In genomic region chr15:49045691-49046112, GRCh38 we compare ENCODE assay signal across 8 cellular contexts. TPM values are rescaled to one million over a fixed set of nuclear protein-coding genes. Genes with fewer than 3 reads are reported as not detected.
DNase-seq lines count a peak whose midpoint lies in the region; ATAC-seq, FAIRE-seq and TF ChIP-seq lines count a peak whose summit lies in the region.

No MANE protein-coding gene starts in this region.

- H3K36me3 Mint-ChIP-seq in Caco-2 (ENCODE audit: insufficient read depth, unreplicated experiment) = no peaks in the 10 kb centered on the region

- H4K8ac ChIP-seq in H1 (ENCODE audit: extremely low read depth, insufficient read depth, low read length) (peak overlapping the region; percentile 90; the same call in 1 of the 2 replicates), mesendoderm (ENCODE audit: low read depth, low read length) (no peak overlapping the region)

- peak overlapping the region; percentile 65 to 68 for H3K4me2 ChIP-seq in H1 (ENCODE audit: insufficient read depth in 1 of 2, low read depth in 2 of 2, low read length in 2 of 2)
- H3K4me2 ChIP-seq in mesendoderm (ENCODE audit: low read length) = peak overlapping the region; percentile 58

- H2BK20ac ChIP-seq in H1 (ENCODE audit: low read length) = no peak overlapping the region

- H3K18ac ChIP-seq in H1 (ENCODE audit: extremely low read depth, low read length) = no peak overlapping the region
- H3K18ac ChIP-seq in mesendoderm (ENCODE audit: low read length) = peak overlapping the region; percentile 46

- H2BK15ac ChIP-seq in H1 (ENCODE audit: low read length) (no peak overlapping the region), mesendoderm (replicated peaks; ENCODE audit: low read depth) (no peak overlapping the region)

- H3K27ac ChIP-seq in SK-N-MC = no peak overlapping the region
- H3K27ac ChIP-seq in H1 (ENCODE audit: low read depth, low read length) = peak overlapping the region; percentile 47
- peak overlapping the region; percentile 75 for H3K27ac ChIP-seq in mesendoderm (ENCODE audit: low read depth, low read length)
- peak overlapping the region; percentile 90 for H3K27ac ChIP-seq in urinary bladder (ENCODE audit: low read depth)

- intact Hi-C loops in Caco-2 (cut with micrococcal nuclease; ENCODE audit: unreplicated experiment) = loop anchor here (1.0 to 10.0 kb wide), 6 partner anchors 9 to 711 kb away; partner anchors contain the start of genes COPS2 and DUT

- peak overlapping the region; percentile 24; the same call in 1 of the 2 replicates for H2AFZ ChIP-seq in H1 (ENCODE audit: low read length)

- no peaks in the 10 kb centered on the region; the same call in 1 of the 2 replicates for H3K79me1 ChIP-seq in H1 (ENCODE audit: low read depth, low read length)
- H3K79me1 ChIP-seq in mesendoderm (ENCODE audit: low read length) = peaks cover 5% of the 10 kb centered on the region

- no peak overlapping the region for H2AK5ac ChIP-seq in H1 (ENCODE audit: low read depth, low read length)
- H2AK5ac ChIP-seq in mesendoderm (ENCODE audit: low read length) = no peak overlapping the region

- H2BK5ac ChIP-seq in H1 (ENCODE audit: low read depth, low read length) (peak overlapping the region; percentile 55; the same call in 1 of the 2 replicates), mesendoderm (ENCODE audit: low read length) (no peak overlapping the region)

- H4K91ac ChIP-seq in H1 (replicated peaks; ENCODE audit: insufficient read length, low read length) = no peak overlapping the region

- no peaks in the 10 kb centered on the region for H4K20me1 ChIP-seq in H1 (replicated peaks in 1 of 2; ENCODE audit: control insufficient read depth in 1 of 2, insufficient read depth in 2 of 2, low read length in 2 of 2)

- H3K4me3 ChIP-seq in Caco-2 (ENCODE audit: low read depth, low read length) (peak overlapping the region; percentile 98), SK-N-MC (peak overlapping the region; percentile 97), H1 (ENCODE audit: extremely low read depth in 1 of 4, insufficient read depth in 2 of 4, low read depth in 3 of 4, low read length in 4 of 4) (peak overlapping the region; percentile 85 to 97 (median 92)), mesendoderm (ENCODE audit: low read length) (peak overlapping the region; percentile 86), urinary bladder (ENCODE audit: low read depth, low read length) (peak overlapping the region; percentile 99)

- H3K4ac ChIP-seq in H1 (replicated peaks; ENCODE audit: insufficient read length, low read depth, low read length) (no peak overlapping the region), mesendoderm (ENCODE audit: low read depth, low read length) (peak overlapping the region; percentile 47)

- peak overlapping the region; percentile 97 for H3K4me3 Mint-ChIP-seq in Caco-2 (ENCODE audit: unreplicated experiment)

- H3K23ac ChIP-seq in H1 (ENCODE audit: insufficient read length) = no peak overlapping the region
- H3K23ac ChIP-seq in mesendoderm (ENCODE audit: low read length) = no peak overlapping the region

- WGBS in H1 (ENCODE audit: extremely low coverage in 1 of 2, insufficient coverage in 1 of 2, insufficient read length in 1 of 2, insufficient replicate concordance in 2 of 2, low coverage in 1 of 2, low lambda C conversion rate in 2 of 2, missing lambda C conversion rate in 1 of 2), 2 experiments = 5% methylated on average over 11 of the region's 11 CpGs; no CpG with 5 or more reads in 1 of the 2 experiments
- no CpG with 5 or more reads among the region's 11 CpGs for WGBS in mesendoderm (ENCODE audit: extremely low coverage, insufficient coverage, low lambda C conversion rate)
- under 1% methylated on average over 11 of the region's 11 CpGs for WGBS in urinary bladder

- H3K36me3 ChIP-seq in Caco-2 (ENCODE audit: control insufficient read depth, insufficient read depth, low read length) (no peaks in the 10 kb centered on the region), SK-N-MC (ENCODE audit: insufficient read depth, low read length) (no peaks in the 10 kb centered on the region), H1 (ENCODE audit: control insufficient read depth in 2 of 4, insufficient read depth in 4 of 4, low read length in 3 of 4) (no peaks in the 10 kb centered on the region), mesendoderm (ENCODE audit: control insufficient read depth, insufficient read depth, low read length) (no peaks in the 10 kb centered on the region), urinary bladder (ENCODE audit: insufficient read depth) (no peaks in the 10 kb centered on the region)

- no peak overlapping the region for H2BK12ac ChIP-seq in H1 (ENCODE audit: low read depth, low read length)

- peak overlapping the region; percentile 96 for H3K14ac ChIP-seq in H1 (ENCODE audit: insufficient read length)

- no peaks in the 10 kb centered on the region for H3K9me3 Mint-ChIP-seq in Caco-2 (ENCODE audit: unreplicated experiment)

- peaks cover 2% of the 10 kb centered on the region for H3K23me2 ChIP-seq in H1 (ENCODE audit: low read depth, low read length)

- FAIRE-seq in H1 (lab: Jason Lieb, UNC) = no peak

- peak overlapping the region; percentile 88 for H3K9ac ChIP-seq in SK-N-MC (ENCODE audit: insufficient read length)
- H3K9ac ChIP-seq in H1 (replicated peaks in 1 of 4; ENCODE audit: extremely low read depth in 1 of 4, low read depth in 3 of 4, low read length in 3 of 4) = peak overlapping the region; percentile 67 to 94 (median 79)
- H3K9ac ChIP-seq in mesendoderm (ENCODE audit: low read length) = peak overlapping the region; percentile 88

- H4K5ac ChIP-seq in H1 (ENCODE audit: insufficient read length, low read depth, low read length) (no peak overlapping the region), mesendoderm (ENCODE audit: low read length) (no peak overlapping the region)

- TF ChIP-seq POLR2A in H1 (IDR thresholded peaks at IDR 0.05; ENCODE audit: control extremely low read depth in 1 of 2, low read depth in 2 of 2, low read length in 2 of 2) = no peak

- no peak overlapping the region for H3K56ac ChIP-seq in H1 (replicated peaks; ENCODE audit: insufficient read length, low read depth, low read length)
- peak overlapping the region; percentile 93 for H3K56ac ChIP-seq in mesendoderm (ENCODE audit: low read length)

- H3K27ac Mint-ChIP-seq in Caco-2 (ENCODE audit: unreplicated experiment) = peak overlapping the region; percentile 91

- CTCF ChIA-PET in Caco-2 (lab: Charles Lee) (interaction anchor here (1.0 to 2.0 kb wide), 4 partner anchors 70 to 110 kb away, joined by 3 to 7 read pairs (median 5); partner anchors contain the start of gene COPS2), H1 (lab: Charles Lee; ENCODE audit: partially characterized antibody) (interaction anchor here (0.7 to 4.9 kb wide), 10 partner anchors 9 to 95 kb away, joined by 3 to 25 read pairs (median 3); partner anchors contain the start of gene SHC4)

- H3K79me2 ChIP-seq in H1 (ENCODE audit: control insufficient read depth in 1 of 2, insufficient read depth in 2 of 2, low read length in 2 of 2) (peaks cover 0 to 51% of the 10 kb centered on the region in 2 experiments), mesendoderm (ENCODE audit: control insufficient read depth, insufficient read depth, low read length) (peaks cover 18% of the 10 kb centered on the region)

- POLR2A ChIA-PET in Caco-2 (lab: Charles Lee) (interaction anchor here (1.5 kb wide), 1 partner anchor 235 kb away, joined by 4 read pairs; the partner anchor contains the start of gene CEP152), H1 (lab: Charles Lee; ENCODE audit: partially characterized antibody) (interaction anchor here (0.7 to 1.8 kb wide), 8 partner anchors 16 to 577 kb away, joined by 3 to 6 read pairs (median 3); partner anchors contain the start of genes COPS2 and GALK2)

- H3K4me1 Mint-ChIP-seq in Caco-2 (ENCODE audit: low read depth, unreplicated experiment) = peaks cover 9% of the 10 kb centered on the region

- H3K27me3 Mint-ChIP-seq in Caco-2 (ENCODE audit: insufficient read depth, unreplicated experiment) = no peaks in the 10 kb centered on the region

- no peak for TF ChIP-seq RAD21 in H1 (IDR thresholded peaks at IDR 0.05 in 1 of 2, conservative IDR thresholded peaks at IDR 0.05 in 1 of 2; ENCODE audit: low read depth in 2 of 2, low read length in 2 of 2)

- no peaks in the 10 kb centered on the region for H3K9me3 ChIP-seq in Caco-2
- H3K9me3 ChIP-seq in SK-N-MC (ENCODE audit: low read depth, low read length) = no peaks in the 10 kb centered on the region
- no peaks in the 10 kb centered on the region; a peak in 1 of 4 replicates for H3K9me3 ChIP-seq in H1 (ENCODE audit: insufficient read depth in 2 of 2, low read depth in 1 of 2, low read length in 1 of 2)

- no TSS peak for BruUV-seq in Caco-2 (replicated peaks; lab: Mats Ljungman, UMichigan)

- TF ChIP-seq EP300 in H1 (IDR thresholded peaks at IDR 0.05; ENCODE audit: borderline replicate concordance in 1 of 2, low read depth in 2 of 2, low read length in 2 of 2) = no peak

- TF ChIP-seq CTCF in Caco-2 (IDR thresholded peaks at IDR 0.05; ENCODE audit: insufficient read depth in 1 of 2, low read depth in 1 of 2, low read length in 1 of 2, severe bottlenecking in 1 of 2, unreplicated experiment in 1 of 2) (no peak), H1 (IDR thresholded peaks at IDR 0.05; ENCODE audit: control extremely low read depth in 1 of 3, insufficient read depth in 1 of 3, low read depth in 1 of 3, low read length in 3 of 3) (no peak)

- ATAC-seq in GM19043 (IDR thresholded peaks at IDR 0.05; ENCODE audit: low read depth, unreplicated experiment) = peak; percentile 31
- peak; percentile 20 for ATAC-seq in HG03139 (IDR thresholded peaks at IDR 0.05; ENCODE audit: unreplicated experiment)

- H2BK120ac ChIP-seq in H1 (replicated peaks; ENCODE audit: low read depth, low read length) (no peak overlapping the region), mesendoderm (ENCODE audit: low read depth, low read length) (no peak overlapping the region)

- no peaks in the 10 kb centered on the region for H3K4me1 ChIP-seq in Caco-2
- H3K4me1 ChIP-seq in H1 (replicated peaks in 1 of 4; ENCODE audit: control insufficient read depth in 3 of 4, insufficient read depth in 4 of 4, low read length in 3 of 4) = no peaks in the 10 kb centered on the region
- H3K4me1 ChIP-seq in mesendoderm (ENCODE audit: control insufficient read depth, low read depth, low read length) = no peaks in the 10 kb centered on the region
- no peaks in the 10 kb centered on the region for H3K4me1 ChIP-seq in urinary bladder (ENCODE audit: insufficient read depth)

- H3K27me3 ChIP-seq in Caco-2 (replicated peaks; ENCODE audit: control insufficient read depth, insufficient read depth, low read length) (no peaks in the 10 kb centered on the region), H1 (replicated peaks in 1 of 4; ENCODE audit: control insufficient read depth in 3 of 4, extremely low read depth in 1 of 4, insufficient read depth in 3 of 4, low read length in 3 of 4) (no peaks in the 10 kb centered on the region), mesendoderm (ENCODE audit: insufficient read depth, low read length, poor library complexity) (no peaks in the 10 kb centered on the region)

- DNase-seq in Caco-2 (no peak), SK-N-MC (ENCODE audit: low read depth, low spot score) (no peak), H1 (ENCODE audit: low read depth in 1 of 2, low spot score in 2 of 2) (no peak), mesendoderm (peak; percentile 89), T1000 (lab: John Stamatoyannopoulos, UW) (no peak)

RNA-seq across cellular contexts. Expression of gene SECISBP2L, which starts 0.5 kb away (rescaled TPM):
- total RNA-seq in Caco-2 (2022) (27.9 and 29.7 TPM in 2 replicates), urinary bladder (94.2 TPM)
- 22.8 and 25.7 TPM in 2 replicates for total RNA-seq in H1 (2021; fragmentation: NEBNext Ultra II Directional; extraction: Animal tissue kit (Norgen Biotek cat#: 25700))
- polyA plus RNA-seq in H1 (2011; rRNA removed) (7.6 and 9.5 TPM in 2 replicates), urinary bladder (20.1 TPM)
- polyA plus RNA-seq in H1 (2011; cell fraction: cytosol; rRNA removed) = 6.1 TPM
- polyA plus RNA-seq in H1 (2011; cell fraction: nucleus; rRNA removed) = 16.7 TPM
- 5.4 to 10.6 TPM (median 6.8 TPM) in 4 replicates for polyA plus RNA-seq in H1 (2012, experiment 1 of 2)
- polyA plus RNA-seq in H1 (2012, experiment 2 of 2) = 0.49 TPM
- 9.9 TPM for polyA plus RNA-seq in H1 (2013, experiment 1 of 2)
- polyA plus RNA-seq in H1 (2013, experiment 2 of 2) = 10.1 TPM
- polyA minus RNA-seq in H1 (2011; rRNA and poly(A)+ RNA removed) = 39.8 and 64.3 TPM in 2 replicates
- polyA minus RNA-seq in H1 (2011; cell fraction: cytosol; rRNA and poly(A)+ RNA removed) = 20.4 TPM
- polyA minus RNA-seq in H1 (2011; cell fraction: nucleus; rRNA and poly(A)+ RNA removed) = 62.1 TPM
- 11.6 TPM for polyA plus RNA-seq in mesendoderm (2013, experiment 1 of 2)
- polyA plus RNA-seq in mesendoderm (2013, experiment 2 of 2) = 10.6 TPM
